Comparison of ENCODE assay signal across 8 cellular contexts in the genomic region with DNA sequence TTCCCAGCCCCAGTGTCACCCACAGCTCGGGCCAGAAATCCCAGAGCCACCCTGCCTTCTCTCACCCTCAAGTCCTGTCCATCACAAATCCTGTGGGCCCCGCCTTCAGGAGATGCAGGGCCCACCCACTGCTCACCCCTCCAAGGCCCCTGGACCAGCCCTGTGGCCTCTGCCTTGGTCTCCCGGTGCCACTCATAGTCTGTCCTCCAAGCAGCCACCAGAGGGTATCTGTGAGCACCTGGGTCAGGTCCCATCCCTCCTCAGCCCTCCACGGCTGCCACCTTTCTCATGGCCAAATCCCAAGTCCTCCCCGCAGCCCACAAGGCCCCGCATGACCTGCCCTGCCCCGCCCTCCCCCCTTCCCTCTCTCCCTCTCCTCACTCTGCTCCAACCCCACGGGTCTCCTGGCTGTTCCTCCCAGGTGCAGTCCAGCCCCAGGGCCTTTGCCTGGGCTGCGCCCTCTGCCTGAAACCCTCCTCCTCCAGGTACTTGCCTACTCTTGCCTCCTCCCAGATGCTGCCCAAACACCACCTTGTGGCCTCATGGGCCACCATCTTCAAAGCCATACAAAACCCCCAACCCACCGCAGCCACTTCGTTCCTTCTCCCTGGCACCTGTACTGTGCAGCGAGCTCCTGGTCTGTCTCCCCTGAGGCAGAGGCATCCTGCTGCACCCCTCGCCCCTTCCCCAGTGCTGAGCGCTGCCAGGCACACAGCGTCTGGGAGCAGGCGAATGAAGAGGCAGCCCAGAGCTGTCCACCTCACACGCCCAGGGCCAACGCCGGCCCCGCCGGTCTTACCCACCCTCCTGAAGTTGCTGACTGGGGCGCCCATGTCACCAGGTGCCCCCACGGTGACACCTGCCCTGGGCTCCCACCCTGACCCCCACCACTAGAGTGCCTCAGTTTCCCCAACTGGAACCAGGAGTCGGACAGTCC. TPM values are rescaled to one million over a fixed set of nuclear protein-coding genes. Genes with fewer than 3 reads are reported as not detected.
DNase-seq lines count a peak whose midpoint lies in the region; TF ChIP-seq lines count a peak whose summit lies in the region.

No MANE protein-coding gene starts in this region.

- H3K27me3 ChIP-seq in suprapubic skin, result no peaks in the 10 kb centered on the region

- WGBS in suprapubic skin, result 75% methylated on average over 18 of the region's 24 CpGs

- H3K36me3 ChIP-seq in suprapubic skin, result peaks cover 78% of the 10 kb centered on the region

- no peaks in the 10 kb centered on the region for H3K4me1 ChIP-seq in suprapubic skin

- no peaks in the 10 kb centered on the region for H3K9me3 ChIP-seq in suprapubic skin

- H3K27ac ChIP-seq in 22Rv1 (no peak overlapping the region), suprapubic skin (no peak overlapping the region)

- no peak for TF ChIP-seq POLR2A in suprapubic skin (IDR thresholded peaks at IDR 0.05)

- H3K9me3 Mint-ChIP-seq in neural crest cell, result no peaks in the 10 kb centered on the region

- no peak overlapping the region for H3K4me3 ChIP-seq in suprapubic skin

- DNase-seq in GM10266 (ENCODE audit: extremely low spot score) (peak; percentile 85), RPMI8226 (peak; percentile 53), dermis blood vessel endothelial cell (peak; percentile 43), neural crest cell (ENCODE audit: low read depth, low spot score) (no peak), inferior parietal cortex (ENCODE audit: extremely low spot score) (no peak), suprapubic skin (ENCODE audit: low spot score in 2 of 2) (no peak), midbrain (lab: John Stamatoyannopoulos, UW) (no peak)

- TF ChIP-seq EP300 in suprapubic skin (IDR thresholded peaks at IDR 0.05), result no peak

- peak overlapping the region; percentile 79 for H3K4me3 Mint-ChIP-seq in neural crest cell

- peaks cover 9% of the 10 kb centered on the region for H3K4me1 Mint-ChIP-seq in neural crest cell

- H3K36me3 Mint-ChIP-seq in neural crest cell (ENCODE audit: low read depth), result peaks cover 24% of the 10 kb centered on the region

- H3K27me3 Mint-ChIP-seq in neural crest cell (ENCODE audit: low read depth), result peaks cover 7% of the 10 kb centered on the region

- H3K27ac Mint-ChIP-seq in neural crest cell (ENCODE audit: unreplicated experiment), result no peak overlapping the region

- TF ChIP-seq CTCF in 22Rv1 (IDR thresholded peaks at IDR 0.05) (peak; percentile 67), GM10266 (IDR thresholded peaks at IDR 0.05; ENCODE audit: control insufficient read depth, insufficient read depth, low read depth, missing control alignments) (peak; percentile 55), neural crest cell (conservative IDR thresholded peaks at IDR 0.05) (peak; percentile 54), suprapubic skin (IDR thresholded peaks at IDR 0.05) (no peak)

RNA-seq across cellular contexts. Expression of a gene that starts 13.2 kb away (rescaled TPM):
- total RNA-seq in dermis blood vessel endothelial cell (48.8 and 62.1 TPM in 2 replicates), neural crest cell (149 and 165 TPM in 2 replicates), suprapubic skin (10 to 100 TPM; 33.4 to 73.1 (median 59.4) TPM)

RNA-seq across cellular contexts. Expression of a gene that starts 25.8 kb away (rescaled TPM):
- total RNA-seq in dermis blood vessel endothelial cell (119 and 194 TPM in 2 replicates), neural crest cell (157 and 168 TPM in 2 replicates), suprapubic skin (10 to 100 TPM; 53.2 to 87.9 (median 69.0) TPM)

RNA-seq across cellular contexts. Expression of a gene that starts 34.0 kb away (rescaled TPM):
- 94.1 and 144 TPM in 2 replicates for total RNA-seq in dermis blood vessel endothelial cell
- 348 and 354 TPM in 2 replicates for total RNA-seq in neural crest cell
- 10 to 100 TPM; 57.2 to 80.9 (median 68.7) TPM for total RNA-seq in suprapubic skin

RNA-seq across cellular contexts. Expression of a gene that starts 50.3 kb away (rescaled TPM):
- 82.4 and 121 TPM in 2 replicates for total RNA-seq in dermis blood vessel endothelial cell
- 102 and 103 TPM in 2 replicates for total RNA-seq in neural crest cell
- total RNA-seq in suprapubic skin, result 10 to 100 TPM; 20.1 to 36.4 (median 26.9) TPM

Comparison
In these comparisons a context has a peak if more than half of its experiments do, and no peak if none do; other contexts are left out.
1. CTCF ChIP-seq: peak in 22Rv1 (single experiment), GM10266 (single experiment) and neural crest cell (single experiment); none in suprapubic skin (0 of 2).
2. DNase-seq: peak in GM10266 (single experiment), RPMI8226 (single experiment) and dermis blood vessel endothelial cell (single experiment); none in neural crest cell (single experiment), inferior parietal cortex (single experiment), suprapubic skin (0 of 2) and midbrain (single experiment).